16 cellular contexts compared by ENCODE assay signal in genomic region chr1:205766038-205766437, GRCh38. TPM values are rescaled to one million over a fixed set of nuclear protein-coding genes. Genes with fewer than 3 reads are reported as not detected.
DNase-seq lines count a peak whose midpoint lies in the region; ATAC-seq and TF ChIP-seq lines count a peak whose summit lies in the region.
"Had no signal": no experiment of that assay in that cellular context is flagged by ENCODE, and none has a peak within 500 bp of the region (broad histone marks: within the 10 kb centered on the region; RNA-seq: fewer than 3 reads in every experiment).

No MANE protein-coding gene starts in this region.

- H3K4me3 Mint-ChIP-seq in activated CD8-positive, alpha-beta T cell treated with anti-CD3 and anti-CD28 coated beads for 36 hours: no peak overlapping the region
- no peak overlapping the region for H3K4me3 Mint-ChIP-seq in activated CD8-positive, alpha-beta T cell treated with anti-CD3 and anti-CD28 coated beads, Interleukin-2, amount 10 ng/mL, durations not matched to agents 7 days and 5 days
- no peak overlapping the region for H3K4me3 Mint-ChIP-seq in effector memory CD8-positive, alpha-beta T cell

- DNase-seq in activated CD8-positive, alpha-beta T cell treated with anti-CD3 and anti-CD28 coated beads for 36 hours: no peak
- no peak for DNase-seq in activated CD8-positive, alpha-beta T cell treated with anti-CD3 and anti-CD28 coated beads, Interleukin-2, amount 10 ng/mL, durations not matched to agents 7 days and 5 days
- no peak for DNase-seq in RWPE2 (ENCODE audit: low spot score)
- DNase-seq in effector memory CD8-positive, alpha-beta T cell: no peak
- no peak for DNase-seq in stimulated activated naive CD8-positive, alpha-beta T cell treated with anti-CD3 and anti-CD28 coated beads, Interleukin-15, Interleukin-2, amounts not matched to agents 100 U/mL and 50 U/mL, for 24 hours
- no peak for DNase-seq in effector CD4-positive, alpha-beta T cell
- DNase-seq: activated CD8-positive, alpha-beta memory T cell treated with anti-CD3 and anti-CD28 coated beads, Interleukin-2, amount 50 U/mL, for 4 hours; amygdala; GDM1; NCI-H1092 treated with DMSO at 0.1 percent for 48 hours; stimulated activated CD4-positive, alpha-beta T cell treated with anti-CD3 and anti-CD28 coated beads, Interleukin-2, amount 100 ng/mL, for 24 hours; WERI-Rb-1 had no signal

- CTCF ChIA-PET in activated CD8-positive, alpha-beta T cell treated with anti-CD3 and anti-CD28 coated beads for 36 hours (lab: Charles Lee): interaction anchor here (1.2 kb wide), 1 partner anchor 10 kb away, joined by 3 read pairs; no protein-coding TSS in a partner anchor
- CTCF ChIA-PET in activated CD8-positive, alpha-beta T cell treated with anti-CD3 and anti-CD28 coated beads, Interleukin-2, amount 10 ng/mL, durations not matched to agents 7 days and 5 days (lab: Charles Lee): interaction anchor here (0.8 to 1.5 kb wide), 3 partner anchors 8 to 17 kb away, joined by 3 to 6 read pairs (median 3); no protein-coding TSS in a partner anchor

- intact Hi-C loops in activated CD8-positive, alpha-beta T cell treated with anti-CD3 and anti-CD28 coated beads for 36 hours (cut with micrococcal nuclease): no loop called here

- H3K36me3 ChIP-seq in RWPE2 (ENCODE audit: low read depth): peaks cover 3% of the 10 kb centered on the region; the same call in 1 of the 2 replicates

- no peak for TF ChIP-seq CTCF in activated CD8-positive, alpha-beta T cell treated with anti-CD3 and anti-CD28 coated beads for 36 hours (IDR thresholded peaks at IDR 0.05)
- TF ChIP-seq CTCF in RWPE2 (IDR thresholded peaks at IDR 0.05; ENCODE audit: poor library complexity, severe bottlenecking): no peak

- no peaks in the 10 kb centered on the region for H3K9me3 Mint-ChIP-seq in activated CD8-positive, alpha-beta T cell treated with anti-CD3 and anti-CD28 coated beads for 36 hours
- H3K9me3 Mint-ChIP-seq in activated CD8-positive, alpha-beta T cell treated with anti-CD3 and anti-CD28 coated beads, Interleukin-2, amount 10 ng/mL, durations not matched to agents 7 days and 5 days (ENCODE audit: insufficient read depth): no peaks in the 10 kb centered on the region
- H3K9me3 Mint-ChIP-seq in effector memory CD8-positive, alpha-beta T cell: no peaks in the 10 kb centered on the region

- H3K36me3 Mint-ChIP-seq in activated CD8-positive, alpha-beta T cell treated with anti-CD3 and anti-CD28 coated beads for 36 hours (ENCODE audit: low read depth): peaks cover 23% of the 10 kb centered on the region
- peaks cover 44% of the 10 kb centered on the region for H3K36me3 Mint-ChIP-seq in activated CD8-positive, alpha-beta T cell treated with anti-CD3 and anti-CD28 coated beads, Interleukin-2, amount 10 ng/mL, durations not matched to agents 7 days and 5 days (ENCODE audit: low read depth)
- H3K36me3 Mint-ChIP-seq in effector memory CD8-positive, alpha-beta T cell (ENCODE audit: insufficient read depth): peaks cover 38% of the 10 kb centered on the region

- peaks cover 29% of the 10 kb centered on the region for H3K4me1 Mint-ChIP-seq in activated CD8-positive, alpha-beta T cell treated with anti-CD3 and anti-CD28 coated beads for 36 hours (ENCODE audit: low read depth)
- H3K4me1 Mint-ChIP-seq in activated CD8-positive, alpha-beta T cell treated with anti-CD3 and anti-CD28 coated beads, Interleukin-2, amount 10 ng/mL, durations not matched to agents 7 days and 5 days (ENCODE audit: low read depth): peaks cover 19% of the 10 kb centered on the region
- peaks cover 4 to 21% of the 10 kb centered on the region in 2 donors for H3K4me1 Mint-ChIP-seq in effector memory CD8-positive, alpha-beta T cell (ENCODE audit: low read depth in 2 of 2)

- peaks cover 8% of the 10 kb centered on the region for H3K4me1 ChIP-seq in RWPE2 (ENCODE audit: insufficient read depth, poor library complexity, severe bottlenecking)
- H3K4me1 ChIP-seq: right atrium auricular region had no signal

- POLR2A ChIA-PET in activated CD8-positive, alpha-beta T cell treated with anti-CD3 and anti-CD28 coated beads for 36 hours (lab: Charles Lee): interaction anchor here (0.6 to 2.5 kb wide), 4 partner anchors 9 to 111 kb away, joined by 3 to 10 read pairs (median 4); partner anchors contain the start of gene RAB29
- POLR2A ChIA-PET in activated CD8-positive, alpha-beta T cell treated with anti-CD3 and anti-CD28 coated beads, Interleukin-2, amount 10 ng/mL, durations not matched to agents 7 days and 5 days (lab: Charles Lee): interaction anchor here (0.6 to 1.0 kb wide), 2 partner anchors 8 to 17 kb away, joined by 4 read pairs; partner anchors contain the start of gene NUCKS1

- H3K27ac ChIP-seq in RWPE2 (ENCODE audit: poor library complexity, severe bottlenecking): no peak overlapping the region
- H3K27ac ChIP-seq: A549, right atrium auricular region, WERI-Rb-1 had no signal

- peak; percentile 69 for ATAC-seq in activated CD8-positive, alpha-beta T cell treated with anti-CD3 and anti-CD28 coated beads for 36 hours
- ATAC-seq in activated CD8-positive, alpha-beta T cell treated with anti-CD3 and anti-CD28 coated beads, Interleukin-2, amount 10 ng/mL, durations not matched to agents 7 days and 5 days: no peak
- ATAC-seq in RWPE2 (ENCODE audit: low read depth) (peak; percentile 93), HG03469 (IDR thresholded peaks at IDR 0.05; ENCODE audit: unreplicated experiment) (no peak), HG02970 (IDR thresholded peaks at IDR 0.05; ENCODE audit: low FRiP score, unreplicated experiment) (no peak)
- ATAC-seq in effector memory CD8-positive, alpha-beta T cell (replicated peaks): no peak
- peak; percentile 72 for ATAC-seq in stimulated activated naive CD8-positive, alpha-beta T cell treated with anti-CD3 and anti-CD28 coated beads, Interleukin-15, Interleukin-2, amounts not matched to agents 100 U/mL and 50 U/mL, for 24 hours
- ATAC-seq: A549 had no signal

- no peaks in the 10 kb centered on the region for H3K27me3 ChIP-seq in RWPE2 (ENCODE audit: insufficient read depth, poor library complexity, severe bottlenecking)
- H3K27me3 ChIP-seq: right atrium auricular region had no signal

- H3K4me3 ChIP-seq in RWPE2 (ENCODE audit: severe bottlenecking): no peak overlapping the region
- H3K4me3 ChIP-seq: A549, right atrium auricular region had no signal

- peak overlapping the region; percentile 46 for H3K27ac Mint-ChIP-seq in activated CD8-positive, alpha-beta T cell treated with anti-CD3 and anti-CD28 coated beads for 36 hours
- H3K27ac Mint-ChIP-seq in activated CD8-positive, alpha-beta T cell treated with anti-CD3 and anti-CD28 coated beads, Interleukin-2, amount 10 ng/mL, durations not matched to agents 7 days and 5 days: no peak overlapping the region
- peak overlapping the region; percentile 80 for H3K27ac Mint-ChIP-seq in effector memory CD8-positive, alpha-beta T cell

- H3K27me3 Mint-ChIP-seq in activated CD8-positive, alpha-beta T cell treated with anti-CD3 and anti-CD28 coated beads for 36 hours: no peaks in the 10 kb centered on the region
- no peaks in the 10 kb centered on the region for H3K27me3 Mint-ChIP-seq in activated CD8-positive, alpha-beta T cell treated with anti-CD3 and anti-CD28 coated beads, Interleukin-2, amount 10 ng/mL, durations not matched to agents 7 days and 5 days (ENCODE audit: low read depth)
- no peaks in the 10 kb centered on the region for H3K27me3 Mint-ChIP-seq in effector memory CD8-positive, alpha-beta T cell

- H3K9me3 ChIP-seq in RWPE2 (ENCODE audit: severe bottlenecking): no peaks in the 10 kb centered on the region
- H3K9me3 ChIP-seq: A549, right atrium auricular region had no signal

RNA-seq across cellular contexts. Expression of gene RAB29, which starts 9.2 kb away (rescaled TPM):
- 10 to 100 TPM; 20.1 to 22.5 TPM for total RNA-seq in activated CD8-positive, alpha-beta T cell treated with anti-CD3 and anti-CD28 coated beads for 36 hours
- total RNA-seq in activated CD8-positive, alpha-beta T cell treated with anti-CD3 and anti-CD28 coated beads, Interleukin-2, amount 10 ng/mL, durations not matched to agents 7 days and 5 days: 10 to 100 TPM; 42.5 to 42.7 TPM

RNA-seq across cellular contexts. Expression of gene NUCKS1, which starts 16.1 kb away (rescaled TPM):
- 100 to 1,000 TPM; 145 to 177 TPM for total RNA-seq in activated CD8-positive, alpha-beta T cell treated with anti-CD3 and anti-CD28 coated beads for 36 hours
- 100 to 1,000 TPM; 236 to 237 TPM for total RNA-seq in activated CD8-positive, alpha-beta T cell treated with anti-CD3 and anti-CD28 coated beads, Interleukin-2, amount 10 ng/mL, durations not matched to agents 7 days and 5 days

RNA-seq across cellular contexts. Expression of gene SLC41A1, which starts 47.0 kb away (rescaled TPM):
- 10 to 100 TPM; 33.6 to 35.3 TPM for total RNA-seq in activated CD8-positive, alpha-beta T cell treated with anti-CD3 and anti-CD28 coated beads for 36 hours
- 10 to 100 TPM in 1 of 2 experiments, 1 to 10 TPM in 1; 8.9 to 10.1 TPM for total RNA-seq in activated CD8-positive, alpha-beta T cell treated with anti-CD3 and anti-CD28 coated beads, Interleukin-2, amount 10 ng/mL, durations not matched to agents 7 days and 5 days

Comparison
In these comparisons a context has a peak if more than half of its experiments do, and no peak if none do; other contexts are left out.
1. ATAC-seq: peak in activated CD8-positive, alpha-beta T cell treated with anti-CD3 and anti-CD28 coated beads for 36 hours (single experiment), RWPE2 (single experiment) and stimulated activated naive CD8-positive, alpha-beta T cell treated with anti-CD3 and anti-CD28 coated beads, Interleukin-15, Interleukin-2, amounts not matched to agents 100 U/mL and 50 U/mL, for 24 hours (single experiment); none in activated CD8-positive, alpha-beta T cell treated with anti-CD3 and anti-CD28 coated beads, Interleukin-2, amount 10 ng/mL, durations not matched to agents 7 days and 5 days (single experiment), effector memory CD8-positive, alpha-beta T cell (single experiment), HG03469 (single experiment) and HG02970 (single experiment).